36 cellular contexts compared by ENCODE assay signal in the genomic region with DNA sequence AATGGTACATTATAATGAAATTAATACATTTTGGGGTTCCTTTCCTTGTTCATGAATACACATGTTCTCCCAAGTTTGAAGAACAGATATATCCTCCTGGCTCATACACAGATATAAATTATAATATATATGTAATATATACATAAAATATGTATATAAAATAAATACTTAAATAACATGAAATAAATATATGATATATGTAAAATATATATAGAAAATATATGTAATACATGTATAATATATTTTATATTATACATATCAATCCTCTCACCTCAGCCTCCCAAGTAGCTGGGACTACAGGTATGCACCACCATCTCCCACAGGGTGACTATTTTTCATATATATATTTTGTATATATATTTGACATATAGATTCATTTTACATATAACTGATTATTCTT.
"Had no signal": no experiment of that assay in that cellular context is flagged by ENCODE, and none has a peak within 500 bp of the region (broad histone marks: within the 10 kb centered on the region; RNA-seq: fewer than 3 reads in every experiment).

No MANE protein-coding gene starts in this region.

- H3K4me1 Mint-ChIP-seq: activated B cell treated with CpG ODN at 0.5 μM for 24 hours; activated CD4-positive, alpha-beta T cell treated with anti-CD3 and anti-CD28 coated beads, Interleukin-2, amount 10 ng/mL, durations not matched to agents 24 days and 14 days; activated naive CD4-positive, alpha-beta T cell treated with anti-CD3 and anti-CD28 coated beads, Interleukin-2, amount 10 ng/mL, durations not matched to agents 7 days and 5 days; activated naive CD4-positive, alpha-beta T cell treated with anti-CD3 and anti-CD28 coated beads, Interleukin-2, amount 50 U/mL, for 24 hours; activated naive CD8-positive, alpha-beta T cell treated with anti-CD3 and anti-CD28 coated beads, Interleukin-2, amount 10 ng/mL, durations not matched to agents 7 days and 5 days; activated naive CD8-positive, alpha-beta T cell treated with anti-CD3 and anti-CD28 coated beads, Interleukin-2, amount 50 U/mL, for 24 hours; brain; central memory CD8-positive, alpha-beta T cell had no signal

- H3K27me3 Mint-ChIP-seq: activated CD4-positive, alpha-beta memory T cell treated with anti-CD3 and anti-CD28 coated beads for 36 hours; activated CD4-positive, alpha-beta T cell treated with anti-CD3 and anti-CD28 coated beads, Interleukin-2, amount 10 ng/mL, durations not matched to agents 24 days and 14 days; activated CD8-positive, alpha-beta T cell treated with anti-CD3 and anti-CD28 coated beads for 36 hours; activated naive CD4-positive, alpha-beta T cell treated with anti-CD3 and anti-CD28 coated beads, Interleukin-2, amount 10 ng/mL, durations not matched to agents 7 days and 5 days; activated naive CD4-positive, alpha-beta T cell treated with anti-CD3 and anti-CD28 coated beads, Interleukin-2, amount 50 U/mL, for 24 hours; activated naive CD8-positive, alpha-beta T cell treated with anti-CD3 and anti-CD28 coated beads, Interleukin-2, amount 50 U/mL, for 24 hours; central memory CD8-positive, alpha-beta T cell had no signal

- ATAC-seq: activated CD8-positive, alpha-beta T cell treated with anti-CD3 and anti-CD28 coated beads for 36 hours; activated naive CD8-positive, alpha-beta T cell treated with anti-CD3 and anti-CD28 coated beads, Interleukin-2, amount 50 U/mL, for 24 hours had no signal

- H3K36me3 ChIP-seq: ascending aorta, cardiac muscle cell, WERI-Rb-1 had no signal

- H3K9me3 Mint-ChIP-seq: activated B cell treated with CpG ODN at 0.5 μM for 24 hours; activated CD4-positive, alpha-beta memory T cell treated with anti-CD3 and anti-CD28 coated beads for 36 hours; activated CD4-positive, alpha-beta T cell treated with anti-CD3 and anti-CD28 coated beads, Interleukin-2, amount 10 ng/mL, durations not matched to agents 24 days and 14 days; activated CD8-positive, alpha-beta T cell treated with anti-CD3 and anti-CD28 coated beads for 36 hours; activated naive CD4-positive, alpha-beta T cell treated with anti-CD3 and anti-CD28 coated beads, Interleukin-2, amount 10 ng/mL, durations not matched to agents 7 days and 5 days; activated naive CD4-positive, alpha-beta T cell treated with anti-CD3 and anti-CD28 coated beads, Interleukin-2, amount 50 U/mL, for 24 hours; activated naive CD8-positive, alpha-beta T cell treated with anti-CD3 and anti-CD28 coated beads, Interleukin-2, amount 10 ng/mL, durations not matched to agents 7 days and 5 days; activated naive CD8-positive, alpha-beta T cell treated with anti-CD3 and anti-CD28 coated beads, Interleukin-2, amount 50 U/mL, for 24 hours; activated T-helper 2 cell treated with anti-CD3 and anti-CD28 coated beads, Interferon-gamma antibody, Interleukin-2, Interleukin-4, amounts not matched to agents 10 μg/mL and 5 μg/mL and 100 μg/mL, durations not matched to agents 14 hours and 24 hours and 36 hours; central memory CD8-positive, alpha-beta T cell; T-helper 1 cell treated with Interleukin-12 subunit alpha and Interleukin-12 subunit beta and Interleukin-4 antibody, amounts not matched to agents 30 μg/mL and 1 μg/mL, for 36 hours; T-helper 2 cell treated with Interferon-gamma antibody and Interleukin-4, amounts not matched to agents 5 μg/mL and 100 μg/mL, for 36 hours had no signal

- H3K27ac ChIP-seq: ascending aorta, cardiac muscle cell, WERI-Rb-1 had no signal

- H3K4me3 ChIP-seq: ascending aorta, cardiac muscle cell had no signal

- H3K4me1 ChIP-seq: ascending aorta had no signal

- H3K27ac Mint-ChIP-seq: activated B cell treated with CpG ODN at 0.5 μM for 24 hours; activated CD4-positive, alpha-beta memory T cell treated with anti-CD3 and anti-CD28 coated beads for 36 hours; activated CD4-positive, alpha-beta T cell treated with anti-CD3 and anti-CD28 coated beads, Interleukin-2, amount 10 ng/mL, durations not matched to agents 24 days and 14 days; activated CD8-positive, alpha-beta T cell treated with anti-CD3 and anti-CD28 coated beads for 36 hours; activated naive CD4-positive, alpha-beta T cell treated with anti-CD3 and anti-CD28 coated beads, Interleukin-2, amount 10 ng/mL, durations not matched to agents 7 days and 5 days; activated naive CD4-positive, alpha-beta T cell treated with anti-CD3 and anti-CD28 coated beads, Interleukin-2, amount 50 U/mL, for 24 hours; activated naive CD8-positive, alpha-beta T cell; activated naive CD8-positive, alpha-beta T cell treated with anti-CD3 and anti-CD28 coated beads, Interleukin-2, amount 10 ng/mL, durations not matched to agents 7 days and 5 days; activated naive CD8-positive, alpha-beta T cell treated with anti-CD3 and anti-CD28 coated beads, Interleukin-2, amount 50 U/mL, for 24 hours; activated T-helper 2 cell treated with anti-CD3 and anti-CD28 coated beads, Interferon-gamma antibody, Interleukin-2, Interleukin-4, amounts not matched to agents 10 μg/mL and 5 μg/mL and 100 μg/mL, durations not matched to agents 14 hours and 24 hours and 36 hours; brain; T-helper 1 cell treated with Interleukin-12 subunit alpha and Interleukin-12 subunit beta and Interleukin-4 antibody, amounts not matched to agents 30 μg/mL and 1 μg/mL, for 36 hours; T-helper 2 cell treated with Interferon-gamma antibody and Interleukin-4, amounts not matched to agents 5 μg/mL and 100 μg/mL, for 36 hours had no signal

- FAIRE-seq: bronchial epithelial cell had no signal

- H3K9me3 ChIP-seq: ascending aorta had no signal

- H3K4me3 Mint-ChIP-seq: activated B cell treated with CpG ODN at 0.5 μM for 24 hours; activated CD4-positive, alpha-beta memory T cell treated with anti-CD3 and anti-CD28 coated beads for 36 hours; activated CD4-positive, alpha-beta T cell treated with anti-CD3 and anti-CD28 coated beads, Interleukin-2, amount 10 ng/mL, durations not matched to agents 24 days and 14 days; activated CD8-positive, alpha-beta T cell treated with anti-CD3 and anti-CD28 coated beads for 36 hours; activated naive CD4-positive, alpha-beta T cell treated with anti-CD3 and anti-CD28 coated beads, Interleukin-2, amount 10 ng/mL, durations not matched to agents 7 days and 5 days; activated naive CD4-positive, alpha-beta T cell treated with anti-CD3 and anti-CD28 coated beads, Interleukin-2, amount 50 U/mL, for 24 hours; activated naive CD8-positive, alpha-beta T cell; activated naive CD8-positive, alpha-beta T cell treated with anti-CD3 and anti-CD28 coated beads, Interleukin-2, amount 10 ng/mL, durations not matched to agents 7 days and 5 days; activated naive CD8-positive, alpha-beta T cell treated with anti-CD3 and anti-CD28 coated beads, Interleukin-2, amount 50 U/mL, for 24 hours; brain; central memory CD8-positive, alpha-beta T cell; T-helper 1 cell treated with Interleukin-12 subunit alpha and Interleukin-12 subunit beta and Interleukin-4 antibody, amounts not matched to agents 30 μg/mL and 1 μg/mL, for 36 hours; T-helper 2 cell treated with Interferon-gamma antibody and Interleukin-4, amounts not matched to agents 5 μg/mL and 100 μg/mL, for 36 hours had no signal

- DNase-seq: activated B cell treated with CpG ODN at 0.5 μM for 24 hours; activated CD4-positive, alpha-beta memory T cell treated with anti-CD3 and anti-CD28 coated beads for 36 hours; activated CD4-positive, alpha-beta T cell treated with anti-CD3 and anti-CD28 coated beads for 4 hours; activated CD4-positive, alpha-beta T cell treated with anti-CD3 and anti-CD28 coated beads, Interleukin-2, amount 10 ng/mL, durations not matched to agents 24 days and 14 days; activated CD4-positive, alpha-beta T cell treated with anti-CD3 and anti-CD28 coated beads, Interleukin-2, amount 50 U/mL, for 1 hour; activated CD4-positive, alpha-beta T cell treated with anti-CD3 and anti-CD28 coated beads, Interleukin-2, amount 50 U/mL, for 4 hours; activated CD4-positive, CD25-positive, alpha-beta regulatory T cell treated with anti-CD3 and anti-CD28 coated beads, Interleukin-2, amount 50 U/mL, for 72 hours; activated CD8-positive, alpha-beta memory T cell treated with anti-CD3 and anti-CD28 coated beads, Interleukin-2, amount 50 U/mL, for 4 hours; activated CD8-positive, alpha-beta T cell treated with anti-CD3 and anti-CD28 coated beads for 36 hours; activated effector memory CD4-positive, alpha-beta T cell treated with Interleukin-2 at 50 U/mL for 16 hours; activated gamma-delta T cell; activated naive CD4-positive, alpha-beta T cell treated with anti-CD3 and anti-CD28 coated beads, Interleukin-2, amount 10 ng/mL, durations not matched to agents 7 days and 5 days; activated naive CD4-positive, alpha-beta T cell treated with Interleukin-2 at 50 U/mL for 16 hours; activated naive CD8-positive, alpha-beta T cell treated with anti-CD3 and anti-CD28 coated beads, Interleukin-2, amount 10 ng/mL, durations not matched to agents 7 days and 5 days; activated naive CD8-positive, alpha-beta T cell treated with anti-CD3 and anti-CD28 coated beads, Interleukin-2, amount 50 U/mL, for 24 hours; activated T-cell treated with anti-CD3 and anti-CD28 coated beads for 4 hours; activated T-cell treated with anti-CD3 and anti-CD28 coated beads, Interleukin-2, amount 50 U/mL, for 1 hour; activated T-cell treated with anti-CD3 and anti-CD28 coated beads, Interleukin-2, amount 50 U/mL, for 48 hours; amygdala; anterior cingulate cortex; caudate nucleus; cerebellar nuclear complex; T-helper 1 cell; T-helper 2 cell; T-helper 9 cell; WERI-Rb-1 had no signal

- H3K36me3 Mint-ChIP-seq: activated CD4-positive, alpha-beta memory T cell treated with anti-CD3 and anti-CD28 coated beads for 36 hours; activated naive CD4-positive, alpha-beta T cell treated with anti-CD3 and anti-CD28 coated beads, Interleukin-2, amount 10 ng/mL, durations not matched to agents 7 days and 5 days; activated naive CD4-positive, alpha-beta T cell treated with anti-CD3 and anti-CD28 coated beads, Interleukin-2, amount 50 U/mL, for 24 hours; activated naive CD8-positive, alpha-beta T cell; activated naive CD8-positive, alpha-beta T cell treated with anti-CD3 and anti-CD28 coated beads, Interleukin-2, amount 10 ng/mL, durations not matched to agents 7 days and 5 days; brain had no signal
